18 cellular contexts compared by ENCODE assay signal in the genomic region with DNA sequence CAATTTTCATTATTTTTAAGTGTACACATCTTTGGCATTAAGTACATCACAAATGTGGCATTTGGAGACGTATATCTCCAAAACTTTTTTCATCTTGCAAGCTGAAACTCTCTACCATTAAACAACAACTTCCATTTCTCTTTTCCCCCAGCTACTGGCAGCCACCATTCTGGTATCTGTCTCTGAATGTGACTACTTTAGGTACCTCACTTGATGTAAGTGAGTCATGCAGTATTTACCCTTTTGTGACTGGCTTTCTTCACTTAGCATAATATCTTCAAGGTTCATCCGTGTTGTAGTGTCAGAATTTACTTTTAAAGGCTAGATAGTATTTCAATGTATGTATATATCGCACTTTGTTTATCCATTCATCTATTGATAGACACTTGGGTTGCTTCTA. TPM values are rescaled to one million over a fixed set of nuclear protein-coding genes. Genes with fewer than 3 reads are reported as not detected.
A peak's percentile ranks its signal among the peaks of the same experiment; 100 is the strongest.
DNase-seq lines count a peak whose midpoint lies in the region; ATAC-seq, FAIRE-seq and TF ChIP-seq lines count a peak whose summit lies in the region.
"Had no signal": no experiment of that assay in that cellular context is flagged by ENCODE, and none has a peak within 500 bp of the region (broad histone marks: within the 10 kb centered on the region; RNA-seq: fewer than 3 reads in every experiment).

No MANE protein-coding gene starts in this region.

- no peak overlapping the region for H4K5ac ChIP-seq in mesendoderm (ENCODE audit: low read length)

- no peaks in the 10 kb centered on the region for H3F3A ChIP-seq in SK-N-SH (replicated peaks; ENCODE audit: insufficient read depth)

- H3K4me3 ChIP-seq in SK-N-SH (ENCODE audit: low read depth in 2 of 2, low read length in 1 of 2): no peak overlapping the region
- no peak overlapping the region for H3K4me3 ChIP-seq in A549
- no peak overlapping the region for H3K4me3 ChIP-seq in epithelial cell of esophagus (ENCODE audit: low read length)
- H3K4me3 ChIP-seq in mesendoderm (ENCODE audit: low read length): no peak overlapping the region
- H3K4me3 ChIP-seq: BLaER1 had no signal

- no peak overlapping the region for H2AK5ac ChIP-seq in mesendoderm (ENCODE audit: low read length)

- WGBS in SK-N-SH (ENCODE audit: low lambda C conversion rate): 53% methylated on average over 3 of the region's 3 CpGs
- WGBS in A549 (ENCODE audit: missing lambda C conversion rate): 44% methylated on average over 3 of the region's 3 CpGs
- WGBS in mesendoderm (ENCODE audit: extremely low coverage, insufficient coverage, low lambda C conversion rate): no CpG with 5 or more reads among the region's 3 CpGs

- H3K56ac ChIP-seq in mesendoderm (ENCODE audit: low read length): no peak overlapping the region

- DNase-seq in SK-N-SH (no peak), A549 (ENCODE audit: low read depth in 1 of 2, low spot score in 1 of 2) (no peak), RCC 7860 (ENCODE audit: low spot score) (peak; percentile 20), epithelial cell of esophagus (ENCODE audit: low read depth) (peak; percentile 28), mesendoderm (no peak), cerebellar cortex (ENCODE audit: low spot score) (no peak), head of caudate nucleus (no peak)
- DNase-seq: DMS 273 treated with DMSO at 0.1 percent for 48 hours, HFFc6, Kasumi-1, NCI-H1436, NCI-H2029 treated with DMSO at 0.1 percent for 48 hours, NCI-H524 had no signal

- no peak overlapping the region for H3K4me2 ChIP-seq in SK-N-SH
- peak overlapping the region; percentile 27; the same call in 2 of the 3 replicates for H3K4me2 ChIP-seq in A549
- no peak overlapping the region for H3K4me2 ChIP-seq in mesendoderm (ENCODE audit: low read length)
- H3K4me2 ChIP-seq: BLaER1 had no signal

- FAIRE-seq in A549 (lab: Jason Lieb, UNC) (no peak), RCC 7860 (lab: Jason Lieb, UNC) (no peak)
- FAIRE-seq: H1, HepG2 had no signal

- H2BK5ac ChIP-seq in mesendoderm (ENCODE audit: low read length): no peak overlapping the region

- ATAC-seq in SK-N-SH treated with all-trans-retinoic acid at 6 μM for 48 hours: no peak
- ATAC-seq in A549: no peak
- ATAC-seq: HepG2 had no signal

- TF ChIP-seq POLR2A in A549 (IDR thresholded peaks at IDR 0.05; ENCODE audit: low read length): no peak

- no peaks in the 10 kb centered on the region for H3K79me1 ChIP-seq in mesendoderm (ENCODE audit: low read length)

- H3K4ac ChIP-seq in mesendoderm (ENCODE audit: low read depth, low read length): no peak overlapping the region

- 0 out of 2 replicates have a peak, but pooled peaks cover 2% of the 10 kb centered on the region for H3K79me2 ChIP-seq in SK-N-SH (ENCODE audit: insufficient read depth)
- H3K79me2 ChIP-seq in mesendoderm (ENCODE audit: control insufficient read depth, insufficient read depth, low read length): no peaks in the 10 kb centered on the region

- H2BK120ac ChIP-seq in mesendoderm (ENCODE audit: low read depth, low read length): no peak overlapping the region

- no peaks in the 10 kb centered on the region for H3K27me3 ChIP-seq in SK-N-SH (ENCODE audit: insufficient read depth)
- no peaks in the 10 kb centered on the region for H3K27me3 ChIP-seq in mesendoderm (ENCODE audit: insufficient read depth, low read length, poor library complexity)
- H3K27me3 ChIP-seq: BLaER1 had no signal

- POLR2A ChIA-PET in SK-N-SH (lab: Yijun Ruan, JAX) (no interaction called here), A549 (lab: Yijun Ruan, JAX) (no interaction called here)

- H4K8ac ChIP-seq in mesendoderm (ENCODE audit: low read depth, low read length): no peak overlapping the region

- H3K36me3 ChIP-seq in SK-N-SH (replicated peaks in 1 of 2; ENCODE audit: control insufficient read depth in 1 of 2, insufficient read depth in 2 of 2, low read length in 1 of 2) (peaks cover 0 to 4% of the 10 kb centered on the region in 2 experiments), mesendoderm (ENCODE audit: control insufficient read depth, insufficient read depth, low read length) (no peaks in the 10 kb centered on the region)

- no peak overlapping the region for H3K23ac ChIP-seq in mesendoderm (ENCODE audit: low read length)

- H3K4me1 ChIP-seq in SK-N-SH (ENCODE audit: control insufficient read depth in 1 of 2, insufficient read depth in 2 of 2, low read depth in 1 of 2, low read length in 1 of 2): no peaks in the 10 kb centered on the region
- peaks cover 21% of the 10 kb centered on the region for H3K4me1 ChIP-seq in A549
- no peaks in the 10 kb centered on the region for H3K4me1 ChIP-seq in mesendoderm (ENCODE audit: control insufficient read depth, low read depth, low read length)
- H3K4me1 ChIP-seq: BLaER1 had no signal

- TF ChIP-seq EP300 in SK-N-SH (IDR thresholded peaks at IDR 0.05; ENCODE audit: borderline replicate concordance in 1 of 2, low read depth in 1 of 2, low read length in 1 of 2) (no peak), A549 (IDR thresholded peaks at IDR 0.05) (no peak)

- H3K9me3 ChIP-seq in SK-N-SH (no peaks in the 10 kb centered on the region), A549 (no peaks in the 10 kb centered on the region)
- H3K9me3 ChIP-seq: BLaER1 had no signal

- CTCF ChIA-PET in SK-N-SH (lab: Yijun Ruan, JAX): no interaction called here
- CTCF ChIA-PET in A549 (lab: Yijun Ruan, JAX): interaction anchor here (0.9 kb wide), 1 partner anchor 8 kb away, joined by 4 read pairs; no protein-coding TSS in a partner anchor

- intact Hi-C loops in head of caudate nucleus (cut with DNase I): no loop called here

- no peak overlapping the region for H3K9ac ChIP-seq in SK-N-SH
- H3K9ac ChIP-seq in mesendoderm (ENCODE audit: low read length): no peak overlapping the region
- H3K9ac ChIP-seq: BLaER1 had no signal

- H3K9me2 ChIP-seq in SK-N-SH: no peaks in the 10 kb centered on the region

- H2BK15ac ChIP-seq in mesendoderm (replicated peaks; ENCODE audit: low read depth): no peak overlapping the region

- H3K27ac ChIP-seq in SK-N-SH (ENCODE audit: low read depth in 2 of 2, low read length in 1 of 2) (no peak overlapping the region), A549 (no peak overlapping the region), mesendoderm (ENCODE audit: low read depth, low read length) (no peak overlapping the region)
- H3K27ac ChIP-seq: 22Rv1, BLaER1 had no signal

- no peaks in the 10 kb centered on the region for H4K20me1 ChIP-seq in SK-N-SH (ENCODE audit: insufficient read depth)

- TF ChIP-seq RAD21 in SK-N-SH (IDR thresholded peaks at IDR 0.05; ENCODE audit: low read length) (no peak), A549 (conservative IDR thresholded peaks at IDR 0.05 in 1 of 2, IDR thresholded peaks at IDR 0.05 in 1 of 2) (no peak)

- no peak overlapping the region for H3K18ac ChIP-seq in mesendoderm (ENCODE audit: low read length)

- TF ChIP-seq CTCF in SK-N-SH (IDR thresholded peaks at IDR 0.05) (no peak), A549 (IDR thresholded peaks at IDR 0.05) (no peak), epithelial cell of esophagus (IDR thresholded peaks at IDR 0.05; ENCODE audit: insufficient read depth, low read depth, low read length, missing control alignments) (no peak)

- no peak overlapping the region for H2AFZ ChIP-seq in SK-N-SH (ENCODE audit: low read depth)

TF ChIP-seq in SK-N-SH treated with all-trans-retinoic acid at 6 μM for 48 hours, 23 proteins besides CTCF, POLR2A, EP300 and RAD21:
- TF ChIP-seq SNAI2 (CRISPR knock-in tag; IDR thresholded peaks at IDR 0.05) (0 out of 2 replicates have a peak, but pooled peaks have one; percentile 26), ZFP3 (CRISPR knock-in tag; IDR thresholded peaks at IDR 0.05) (no peak)

TF ChIP-seq in SK-N-SH, 30 proteins besides CTCF, POLR2A, EP300 and RAD21:
- TF ChIP-seq RFX5 (IDR thresholded peaks at IDR 0.05; ENCODE audit: low read length): no peak
- no peak for TF ChIP-seq CHD2 (IDR thresholded peaks at IDR 0.05; ENCODE audit: low read length, partially characterized antibody)
- TF ChIP-seq GABPA (IDR thresholded peaks at IDR 0.05; ENCODE audit: low read depth): no peak

TF ChIP-seq in A549, 52 proteins besides CTCF, POLR2A, EP300 and RAD21:
- TF ChIP-seq, protein P1, sequence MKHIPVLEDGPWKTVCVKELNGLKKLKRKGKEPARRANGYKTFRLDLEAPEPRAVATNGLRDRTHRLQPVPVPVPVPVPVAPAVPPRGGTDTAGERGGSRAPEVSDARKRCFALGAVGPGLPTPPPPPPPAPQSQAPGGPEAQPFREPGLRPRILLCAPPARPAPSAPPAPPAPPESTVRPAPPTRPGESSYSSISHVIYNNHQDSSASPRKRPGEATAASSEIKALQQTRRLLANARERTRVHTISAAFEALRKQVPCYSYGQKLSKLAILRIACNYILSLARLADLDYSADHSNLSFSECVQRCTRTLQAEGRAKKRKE (CRISPR knock-in tag; IDR thresholded peaks at IDR 0.05; ENCODE audit: low read depth): no peak
- TF ChIP-seq FOSL2 (IDR thresholded peaks at IDR 0.05) (no peak), FOSL2 (CRISPR knock-in tag; IDR thresholded peaks at IDR 0.05) (peak; percentile 51)

RNA-seq across cellular contexts. Expression of gene BABAM2, which starts 17.0 kb away (rescaled TPM):
- polyA plus RNA-seq in SK-N-SH (2012; rRNA removed) (28.5 and 34.0 TPM in 2 replicates), A549 (2011; rRNA removed) (78.4 and 87.1 TPM in 2 replicates), A549 (2017; fragmentation: RNase III; extraction: RNeasy Plus Mini Kit Qiagen cat#74134 plus additional on column Dnase treatment) (52.9 to 54.0 TPM (median 53.7 TPM) in 3 replicates)
- 28.4 and 31.3 TPM in 2 replicates for polyA plus RNA-seq in SK-N-SH (2012; cell fraction: cytosol; rRNA removed)
- polyA plus RNA-seq in SK-N-SH (2012; cell fraction: nucleus; rRNA removed): 19.9 and 24.1 TPM in 2 replicates
- polyA plus RNA-seq in A549 (2012; cell fraction: cytosol; rRNA removed): 36.4 and 40.0 TPM in 2 replicates
- 23.5 and 26.3 TPM in 2 replicates for polyA plus RNA-seq in A549 (2012; cell fraction: nucleus; rRNA removed)
- polyA minus RNA-seq in A549 (2011; rRNA and poly(A)+ RNA removed): 60.8 and 68.7 TPM in 2 replicates
- 21.5 TPM for polyA plus RNA-seq in mesendoderm (2013, experiment 1 of 2)
- 21.5 TPM for polyA plus RNA-seq in mesendoderm (2013, experiment 2 of 2)

RNA-seq across cellular contexts. Expression of gene RBKS, which starts 17.4 kb away (rescaled TPM):
- polyA plus RNA-seq in SK-N-SH (2012; rRNA removed) (7.2 and 7.4 TPM in 2 replicates), A549 (2011; rRNA removed) (7.4 and 8.5 TPM in 2 replicates), A549 (2017; fragmentation: RNase III; extraction: RNeasy Plus Mini Kit Qiagen cat#74134 plus additional on column Dnase treatment) (7.6 to 9.5 TPM (median 8.5 TPM) in 3 replicates)
- polyA plus RNA-seq in SK-N-SH (2012; cell fraction: cytosol; rRNA removed): 5.9 TPM in 2 replicates
- polyA plus RNA-seq in SK-N-SH (2012; cell fraction: nucleus; rRNA removed): 19.1 and 23.8 TPM in 2 replicates
- polyA plus RNA-seq in A549 (2012; cell fraction: cytosol; rRNA removed): 5.5 and 6.7 TPM in 2 replicates
- 3.3 and 4.3 TPM in 2 replicates for polyA plus RNA-seq in A549 (2012; cell fraction: nucleus; rRNA removed)
- 5.5 and 5.9 TPM in 2 replicates for polyA minus RNA-seq in A549 (2011; rRNA and poly(A)+ RNA removed)
- 0.63 TPM for polyA plus RNA-seq in mesendoderm (2013, experiment 1 of 2)
- 0.69 TPM for polyA plus RNA-seq in mesendoderm (2013, experiment 2 of 2)

Comparison
In these comparisons a context has a peak if more than half of its experiments do, and no peak if none do; other contexts are left out.
1. DNase-seq: peak in RCC 7860 (single experiment) and epithelial cell of esophagus (single experiment); none in SK-N-SH (single experiment), A549 (0 of 2), mesendoderm (single experiment), cerebellar cortex (single experiment) and head of caudate nucleus (0 of 42).